ENCODE assay signal across 27 cellular contexts in genomic region chr3:24290596-24290995, GRCh38.
A peak's percentile ranks its signal among the peaks of the same experiment; 100 is the strongest.
DNase-seq lines count a peak whose midpoint lies in the region; ATAC-seq and TF ChIP-seq lines count a peak whose summit lies in the region.
"Had no signal": no experiment of that assay in that cellular context is flagged by ENCODE, and none has a peak within 500 bp of the region (broad histone marks: within the 10 kb centered on the region; RNA-seq: fewer than 3 reads in every experiment).

No MANE protein-coding gene starts in this region.

- intact Hi-C loops in aorta (cut with DNase I), result no loop called here
- intact Hi-C loops in posterior cingulate gyrus (cut with DNase I), result no loop called here

- no peaks in the 10 kb centered on the region for H4K20me1 ChIP-seq in GM23248 (ENCODE audit: insufficient read depth)

- H3K27me3 Mint-ChIP-seq in osteocyte (ENCODE audit: unreplicated experiment), result no peaks in the 10 kb centered on the region
- H3K27me3 Mint-ChIP-seq in nephron progenitor cell (ENCODE audit: low read depth, poor library complexity), result no peaks in the 10 kb centered on the region
- H3K27me3 Mint-ChIP-seq: activated CD8-positive, alpha-beta memory T cell treated with anti-CD3 and anti-CD28 coated beads, Interleukin-2, amount 10 ng/mL, durations not matched to agents 7 days and 5 days; activated naive CD8-positive, alpha-beta T cell treated with anti-CD3 and anti-CD28 coated beads, Interleukin-2, amount 50 U/mL, for 24 hours; central memory CD8-positive, alpha-beta T cell; T-helper 17 cell; type B pancreatic cell had no signal

- no peaks in the 10 kb centered on the region for H3F3A ChIP-seq in GM23248 (ENCODE audit: insufficient read depth)

- no peak overlapping the region for H3K9ac ChIP-seq in GM23248

- peaks cover 52% of the 10 kb centered on the region for H3K4me1 Mint-ChIP-seq in osteocyte (ENCODE audit: unreplicated experiment)
- H3K4me1 Mint-ChIP-seq in nephron progenitor cell, result no peaks in the 10 kb centered on the region
- H3K4me1 Mint-ChIP-seq: activated CD8-positive, alpha-beta memory T cell treated with anti-CD3 and anti-CD28 coated beads, Interleukin-2, amount 10 ng/mL, durations not matched to agents 7 days and 5 days; activated naive CD8-positive, alpha-beta T cell treated with anti-CD3 and anti-CD28 coated beads, Interleukin-2, amount 50 U/mL, for 24 hours; CD14-positive monocyte; central memory CD8-positive, alpha-beta T cell; T-helper 17 cell had no signal

- no peaks in the 10 kb centered on the region for H3K79me2 ChIP-seq in GM23248 (ENCODE audit: insufficient read depth)

- no peaks in the 10 kb centered on the region for H3K9me2 ChIP-seq in GM23248 (ENCODE audit: insufficient read depth)

- ATAC-seq in aorta (ENCODE audit: low FRiP score), result no peak
- ATAC-seq in HG03097 (IDR thresholded peaks at IDR 0.05; ENCODE audit: low FRiP score, unreplicated experiment), result no peak
- ATAC-seq: activated CD8-positive, alpha-beta memory T cell treated with anti-CD3 and anti-CD28 coated beads, Interleukin-2, amount 10 ng/mL, durations not matched to agents 7 days and 5 days; activated naive CD8-positive, alpha-beta T cell treated with anti-CD3 and anti-CD28 coated beads, Interleukin-2, amount 50 U/mL, for 24 hours; body of pancreas; PC-3; sciatic nerve; T-helper 17 cell had no signal

- peak overlapping the region; percentile 83 for H3K27ac Mint-ChIP-seq in osteocyte (ENCODE audit: unreplicated experiment)
- H3K27ac Mint-ChIP-seq in nephron progenitor cell, result no peak overlapping the region
- H3K27ac Mint-ChIP-seq: activated CD8-positive, alpha-beta memory T cell treated with anti-CD3 and anti-CD28 coated beads, Interleukin-2, amount 10 ng/mL, durations not matched to agents 7 days and 5 days; activated naive CD8-positive, alpha-beta T cell treated with anti-CD3 and anti-CD28 coated beads, Interleukin-2, amount 50 U/mL, for 24 hours; CD14-positive monocyte; T-helper 17 cell; type B pancreatic cell had no signal

- H3K4me3 ChIP-seq in GM23248 (no peak overlapping the region), aorta (ENCODE audit: low read length in 2 of 2) (no peak overlapping the region)
- H3K4me3 ChIP-seq: body of pancreas, dorsolateral prefrontal cortex had no signal

- H3K36me3 ChIP-seq in GM23248 (ENCODE audit: low read depth) (no peaks in the 10 kb centered on the region), aorta (ENCODE audit: control insufficient read depth in 1 of 2, insufficient read depth in 2 of 2, low read length in 1 of 2) (peaks cover 0 to 6% of the 10 kb centered on the region in 2 donors)

- H3K27ac ChIP-seq in GM23248 (no peak overlapping the region), aorta (ENCODE audit: low read depth in 1 of 2, low read length in 2 of 2) (peak overlapping the region; percentile 23 to 77)
- H3K27ac ChIP-seq: body of pancreas, dorsolateral prefrontal cortex had no signal

- no peak for TF ChIP-seq CTCF in osteocyte (IDR thresholded peaks at IDR 0.05)
- no peak for TF ChIP-seq CTCF in nephron progenitor cell (IDR thresholded peaks at IDR 0.05)

- H3K27me3 ChIP-seq in GM23248 (replicated peaks; ENCODE audit: insufficient read depth) (no peaks in the 10 kb centered on the region), aorta (ENCODE audit: control insufficient read depth in 1 of 2, insufficient read depth in 2 of 2, low read length in 1 of 2) (no peaks in the 10 kb centered on the region)
- H3K27me3 ChIP-seq: body of pancreas, dorsolateral prefrontal cortex had no signal

- H2AFZ ChIP-seq in GM23248, result no peak overlapping the region

- WGBS in GM23248 (ENCODE audit: low coverage in 1 of 2, low lambda C conversion rate in 2 of 2, missing lambda C conversion rate in 2 of 2), 2 experiments, result 43 to 46% methylated on average over 3 of the region's 3 CpGs
- whole genome bisulfite sequencing in aorta, 2 donors, result 3 to 8% methylated on average over 3 of the region's 3 CpGs

- no peak overlapping the region for H3K4me3 Mint-ChIP-seq in osteocyte (ENCODE audit: unreplicated experiment)
- no peak overlapping the region for H3K4me3 Mint-ChIP-seq in nephron progenitor cell
- H3K4me3 Mint-ChIP-seq: activated CD8-positive, alpha-beta memory T cell treated with anti-CD3 and anti-CD28 coated beads, Interleukin-2, amount 10 ng/mL, durations not matched to agents 7 days and 5 days; activated naive CD8-positive, alpha-beta T cell treated with anti-CD3 and anti-CD28 coated beads, Interleukin-2, amount 50 U/mL, for 24 hours; CD14-positive monocyte; central memory CD8-positive, alpha-beta T cell; T-helper 17 cell; type B pancreatic cell had no signal

- H3K9me3 Mint-ChIP-seq in osteocyte (ENCODE audit: unreplicated experiment), result peaks cover 11% of the 10 kb centered on the region
- H3K9me3 Mint-ChIP-seq in nephron progenitor cell, result peaks cover 3% of the 10 kb centered on the region
- H3K9me3 Mint-ChIP-seq: central memory CD8-positive, alpha-beta T cell had no signal

- peaks cover 9% of the 10 kb centered on the region; the same call in 1 of the 2 replicates for H3K4me1 ChIP-seq in GM23248 (ENCODE audit: insufficient read depth)
- peaks cover 3 to 20% of the 10 kb centered on the region in 2 donors for H3K4me1 ChIP-seq in aorta (ENCODE audit: control insufficient read depth in 1 of 2, insufficient read depth in 2 of 2, low read length in 2 of 2)

- H3K36me3 Mint-ChIP-seq in osteocyte (ENCODE audit: unreplicated experiment) (peaks cover 4% of the 10 kb centered on the region), nephron progenitor cell (ENCODE audit: low read depth) (no peaks in the 10 kb centered on the region)
- H3K36me3 Mint-ChIP-seq: activated CD8-positive, alpha-beta memory T cell treated with anti-CD3 and anti-CD28 coated beads, Interleukin-2, amount 10 ng/mL, durations not matched to agents 7 days and 5 days; CD14-positive monocyte had no signal

- no peak overlapping the region for H3K4me2 ChIP-seq in GM23248 (ENCODE audit: unreplicated experiment)

- in situ Hi-C loops in GM23248 (cut with MboI), result no loop called here

- no peaks in the 10 kb centered on the region for H3K9me3 ChIP-seq in GM23248 (ENCODE audit: low read depth)
- peaks cover 4% of the 10 kb centered on the region for H3K9me3 ChIP-seq in aorta (ENCODE audit: control insufficient read depth, low read length)
- H3K9me3 ChIP-seq: body of pancreas had no signal

- DNase-seq in GM23248 (peak; percentile 52), glomerular visceral epithelial cell (ENCODE audit: extremely low spot score) (peak; percentile 60), osteocyte (ENCODE audit: extremely low spot score, unreplicated experiment) (no peak), aorta (no peak), nephron progenitor cell (no peak), posterior cingulate gyrus (no peak)
- DNase-seq: activated CD8-positive, alpha-beta memory T cell treated with anti-CD3 and anti-CD28 coated beads, Interleukin-2, amount 10 ng/mL, durations not matched to agents 7 days and 5 days; activated naive CD8-positive, alpha-beta T cell treated with anti-CD3 and anti-CD28 coated beads, Interleukin-2, amount 50 U/mL, for 24 hours; activated T-cell treated with anti-CD3 and anti-CD28 coated beads, Interleukin-2, amount 50 U/mL, for 48 hours; body of pancreas; DMS79 treated with DMSO at 0.1 percent for 48 hours; dorsolateral prefrontal cortex; GOT3; mammary epithelial cell; NCI-H1092; NCI-H187 treated with DMSO at 0.1 percent for 48 hours; NCI-H2171 treated with DMSO at 0.1 percent for 48 hours; NCI-H524; NK-92 treated with Interleukin-12 subunit alpha and Interleukin-12 subunit beta, amount 100 ng/mL, for 24 hours; PC-3; stimulated activated CD4-positive, alpha-beta T cell treated with anti-CD3 and anti-CD28 coated beads, Interleukin-4, amount 100 ng/mL, for 24 hours; T-helper 17 cell had no signal

Comparison
In these comparisons a context has a peak if more than half of its experiments do, and no peak if none do; other contexts are left out.
1. DNase-seq: peak in GM23248 (single experiment) and glomerular visceral epithelial cell (single experiment); none in osteocyte (single experiment), aorta (0 of 2), nephron progenitor cell (single experiment) and posterior cingulate gyrus (0 of 10).